ENCODE assay signal across 8 cellular contexts in genomic region chr13:46639033-46639981, GRCh38.
A peak's percentile ranks its signal among the peaks of the same experiment; 100 is the strongest.
DNase-seq lines count a peak whose midpoint lies in the region; ATAC-seq and TF ChIP-seq lines count a peak whose summit lies in the region.

No MANE protein-coding gene starts in this region.

- H3K9me3 Mint-ChIP-seq in activated CD4-positive, alpha-beta T cell treated with anti-CD3 and anti-CD28 coated beads for 36 hours (ENCODE audit: low read depth), result no peaks in the 10 kb centered on the region
- no peaks in the 10 kb centered on the region for H3K9me3 Mint-ChIP-seq in natural killer cell

- H3K4me1 ChIP-seq in suprapubic skin, result peaks cover 32% of the 10 kb centered on the region
- H3K4me1 ChIP-seq in spleen, result peaks cover 13 to 79% (median 60%) of the 10 kb centered on the region in 6 donors

- H3K36me3 ChIP-seq in suprapubic skin (no peaks in the 10 kb centered on the region), spleen (no peaks in the 10 kb centered on the region)

- no peak overlapping the region for H3K27ac Mint-ChIP-seq in activated CD4-positive, alpha-beta T cell treated with anti-CD3 and anti-CD28 coated beads for 36 hours
- H3K27ac Mint-ChIP-seq in natural killer cell, result peak overlapping the region in 1 of 2 donors; percentile 9

- H3K27me3 ChIP-seq in suprapubic skin (no peaks in the 10 kb centered on the region), spleen (replicated peaks in 1 of 7) (no peaks in the 10 kb centered on the region)

- no peak for TF ChIP-seq POLR2A in suprapubic skin (IDR thresholded peaks at IDR 0.05)
- TF ChIP-seq POLR2A in spleen (IDR thresholded peaks at IDR 0.05), result no peak

- 78% methylated on average over 5 of the region's 5 CpGs for WGBS in suprapubic skin
- WGBS in spleen, 5 donors, result 75 to 90% (median 88%) methylated on average over 5 of the region's 5 CpGs

- no peak for DNase-seq in activated CD4-positive, alpha-beta T cell treated with anti-CD3 and anti-CD28 coated beads for 36 hours
- DNase-seq in activated CD4-positive, alpha-beta T cell treated with anti-CD3 and anti-CD28 coated beads, Interleukin-2, amount 50 U/mL, for 48 hours, result no peak
- DNase-seq in amniotic epithelial cell (ENCODE audit: low read depth), result peak; percentile 40
- no peak for DNase-seq in suprapubic skin (ENCODE audit: low spot score in 2 of 2)
- no peak for DNase-seq in natural killer cell
- no peak for DNase-seq in T-helper 9 cell
- no peak for DNase-seq in spleen

- TF ChIP-seq CTCF in suprapubic skin (IDR thresholded peaks at IDR 0.05), result no peak
- no peak for TF ChIP-seq CTCF in natural killer cell (IDR thresholded peaks at IDR 0.05)
- TF ChIP-seq CTCF in spleen (IDR thresholded peaks at IDR 0.05 in 8 of 11, conservative IDR thresholded peaks at IDR 0.05 in 3 of 11), result no peak

- H3K27me3 Mint-ChIP-seq in activated CD4-positive, alpha-beta T cell treated with anti-CD3 and anti-CD28 coated beads for 36 hours, result no peaks in the 10 kb centered on the region
- no peaks in the 10 kb centered on the region for H3K27me3 Mint-ChIP-seq in natural killer cell (ENCODE audit: low read depth in 2 of 2)

- CTCF ChIA-PET in activated CD4-positive, alpha-beta T cell treated with anti-CD3 and anti-CD28 coated beads for 36 hours (lab: Charles Lee), result interaction anchor here (0.8 kb wide), 1 partner anchor 17 kb away, joined by 3 read pairs; no protein-coding TSS in a partner anchor

- no peak overlapping the region for H3K4me3 ChIP-seq in suprapubic skin
- no peak overlapping the region for H3K4me3 ChIP-seq in spleen

- H3K36me3 Mint-ChIP-seq in activated CD4-positive, alpha-beta T cell treated with anti-CD3 and anti-CD28 coated beads for 36 hours (ENCODE audit: low read depth), result no peaks in the 10 kb centered on the region
- no peaks in the 10 kb centered on the region for H3K36me3 Mint-ChIP-seq in natural killer cell

- POLR2A ChIA-PET in activated CD4-positive, alpha-beta T cell treated with anti-CD3 and anti-CD28 coated beads for 36 hours (lab: Charles Lee), result no interaction called here

- peaks cover 38% of the 10 kb centered on the region for H3K4me1 Mint-ChIP-seq in activated CD4-positive, alpha-beta T cell treated with anti-CD3 and anti-CD28 coated beads for 36 hours
- H3K4me1 Mint-ChIP-seq in natural killer cell, result peaks cover 70 to 74% of the 10 kb centered on the region in 2 donors

- H3K4me3 Mint-ChIP-seq in activated CD4-positive, alpha-beta T cell treated with anti-CD3 and anti-CD28 coated beads for 36 hours, result no peak overlapping the region
- H3K4me3 Mint-ChIP-seq in natural killer cell, result no peak overlapping the region

- H3K9me3 ChIP-seq in suprapubic skin (no peaks in the 10 kb centered on the region), spleen (no peaks in the 10 kb centered on the region)

- H3K27ac ChIP-seq in suprapubic skin (peak overlapping the region; percentile 29), spleen (peak overlapping the region in 2 of 8 donors; percentile 9 to 39)

- intact Hi-C loops in activated CD4-positive, alpha-beta T cell treated with anti-CD3 and anti-CD28 coated beads for 36 hours (cut with DNase I, micrococcal nuclease), result no loop called here
- intact Hi-C loops in natural killer cell (cut with micrococcal nuclease) (no loop called here), spleen (cut with DNase I; ENCODE audit: low total_unique reads) (no loop called here)

- peak; percentile 61 for ATAC-seq in activated CD4-positive, alpha-beta T cell treated with anti-CD3 and anti-CD28 coated beads for 36 hours
- ATAC-seq in HG02852 (IDR thresholded peaks at IDR 0.05; ENCODE audit: unreplicated experiment) (peak; percentile 88), natural killer cell (no peak)

- no peak for TF ChIP-seq EP300 in suprapubic skin (IDR thresholded peaks at IDR 0.05)

Comparison
In these comparisons a context has a peak if more than half of its experiments do, and no peak if none do; other contexts are left out.
1. ATAC-seq: peak in activated CD4-positive, alpha-beta T cell treated with anti-CD3 and anti-CD28 coated beads for 36 hours (single experiment) and HG02852 (single experiment); none in natural killer cell (0 of 3).